Comparison of ENCODE assay signal across 9 cellular contexts in genomic region chr1:209585672-209586071, GRCh38. TPM values are rescaled to one million over a fixed set of nuclear protein-coding genes. Genes with fewer than 3 reads are reported as not detected.
DNase-seq lines count a peak whose midpoint lies in the region; ATAC-seq and TF ChIP-seq lines count a peak whose summit lies in the region.
"Had no signal": no experiment of that assay in that cellular context is flagged by ENCODE, and none has a peak within 500 bp of the region (broad histone marks: within the 10 kb centered on the region; RNA-seq: fewer than 3 reads in every experiment).

No MANE protein-coding gene starts in this region.

- H3K9me3 ChIP-seq in right atrium auricular region, result no peaks in the 10 kb centered on the region

- no peaks in the 10 kb centered on the region for H3K9me3 Mint-ChIP-seq in activated naive CD4-positive, alpha-beta T cell treated with anti-CD3 and anti-CD28 coated beads, Interleukin-2, amount 10 ng/mL, durations not matched to agents 7 days and 5 days
- H3K9me3 Mint-ChIP-seq in activated CD8-positive, alpha-beta T cell treated with anti-CD3 and anti-CD28 coated beads for 36 hours, result no peaks in the 10 kb centered on the region

- CTCF ChIA-PET in activated naive CD4-positive, alpha-beta T cell treated with anti-CD3 and anti-CD28 coated beads, Interleukin-2, amount 10 ng/mL, durations not matched to agents 7 days and 5 days (lab: Charles Lee), result interaction anchor here (0.6 to 5.5 kb wide), 9 partner anchors 8 to 162 kb away, joined by 3 to 24 read pairs (median 5); no protein-coding TSS in a partner anchor
- CTCF ChIA-PET in activated CD8-positive, alpha-beta T cell treated with anti-CD3 and anti-CD28 coated beads for 36 hours (lab: Charles Lee), result interaction anchor here (1.0 to 3.9 kb wide), 6 partner anchors 9 to 163 kb away, joined by 3 to 16 read pairs (median 6); no protein-coding TSS in a partner anchor

- peaks cover 2% of the 10 kb centered on the region for H3K4me1 Mint-ChIP-seq in activated naive CD4-positive, alpha-beta T cell treated with anti-CD3 and anti-CD28 coated beads, Interleukin-2, amount 10 ng/mL, durations not matched to agents 7 days and 5 days
- H3K4me1 Mint-ChIP-seq in activated CD8-positive, alpha-beta T cell treated with anti-CD3 and anti-CD28 coated beads for 36 hours (ENCODE audit: low read depth), result no peaks in the 10 kb centered on the region
- H3K4me1 Mint-ChIP-seq: naive B cell had no signal

- peak; percentile 40 for DNase-seq in activated naive CD4-positive, alpha-beta T cell treated with anti-CD3 and anti-CD28 coated beads, Interleukin-2, amount 10 ng/mL, durations not matched to agents 7 days and 5 days
- DNase-seq in activated naive CD4-positive, alpha-beta T cell treated with Interleukin-2 at 50 U/mL for 16 hours, result no peak
- DNase-seq in activated CD8-positive, alpha-beta T cell treated with anti-CD3 and anti-CD28 coated beads for 36 hours, result peak; percentile 17
- DNase-seq in right atrium auricular region (ENCODE audit: low spot score) (peak; percentile 61), sciatic nerve (ENCODE audit: low spot score) (no peak), SW 1271 (lab: John Stamatoyannopoulos, UW) (no peak)
- DNase-seq in activated CD4-positive, alpha-beta T cell treated with anti-CD3 and anti-CD28 coated beads, Interleukin-2, amount 50 U/mL, for 1 hour, result no peak
- DNase-seq: naive B cell had no signal

- intact Hi-C loops in activated CD8-positive, alpha-beta T cell treated with anti-CD3 and anti-CD28 coated beads for 36 hours (cut with micrococcal nuclease), result no loop called here
- intact Hi-C loops in sciatic nerve (cut with DNase I), result no loop called here

- no peak for TF ChIP-seq CTCF in activated CD8-positive, alpha-beta T cell treated with anti-CD3 and anti-CD28 coated beads for 36 hours (IDR thresholded peaks at IDR 0.05)
- peak in 1 of 2 donors; percentile 45 for TF ChIP-seq CTCF in right atrium auricular region (IDR thresholded peaks at IDR 0.05)

- H3K27me3 ChIP-seq in right atrium auricular region, result no peaks in the 10 kb centered on the region

- no peaks in the 10 kb centered on the region for H3K36me3 ChIP-seq in right atrium auricular region

- H3K4me1 ChIP-seq in right atrium auricular region, result peaks cover 0 to 12% of the 10 kb centered on the region in 2 donors

- H3K4me3 ChIP-seq in right atrium auricular region, result no peak overlapping the region

- ATAC-seq in activated CD8-positive, alpha-beta T cell treated with anti-CD3 and anti-CD28 coated beads for 36 hours, result peak; percentile 39
- ATAC-seq in sciatic nerve, result peak; percentile 59
- no peak for ATAC-seq in GM18511 (IDR thresholded peaks at IDR 0.05; ENCODE audit: unreplicated experiment)

- H3K36me3 Mint-ChIP-seq in activated naive CD4-positive, alpha-beta T cell treated with anti-CD3 and anti-CD28 coated beads, Interleukin-2, amount 10 ng/mL, durations not matched to agents 7 days and 5 days, result no peaks in the 10 kb centered on the region
- no peaks in the 10 kb centered on the region for H3K36me3 Mint-ChIP-seq in activated CD8-positive, alpha-beta T cell treated with anti-CD3 and anti-CD28 coated beads for 36 hours (ENCODE audit: low read depth)
- H3K36me3 Mint-ChIP-seq: naive B cell had no signal

- H3K27ac Mint-ChIP-seq in activated naive CD4-positive, alpha-beta T cell treated with anti-CD3 and anti-CD28 coated beads, Interleukin-2, amount 10 ng/mL, durations not matched to agents 7 days and 5 days, result no peak overlapping the region
- no peak overlapping the region for H3K27ac Mint-ChIP-seq in activated CD8-positive, alpha-beta T cell treated with anti-CD3 and anti-CD28 coated beads for 36 hours
- H3K27ac Mint-ChIP-seq: naive B cell had no signal

- no peak overlapping the region for H3K4me3 Mint-ChIP-seq in activated naive CD4-positive, alpha-beta T cell treated with anti-CD3 and anti-CD28 coated beads, Interleukin-2, amount 10 ng/mL, durations not matched to agents 7 days and 5 days
- no peak overlapping the region for H3K4me3 Mint-ChIP-seq in activated CD8-positive, alpha-beta T cell treated with anti-CD3 and anti-CD28 coated beads for 36 hours
- H3K4me3 Mint-ChIP-seq: naive B cell had no signal

- H3K27me3 Mint-ChIP-seq in activated naive CD4-positive, alpha-beta T cell treated with anti-CD3 and anti-CD28 coated beads, Interleukin-2, amount 10 ng/mL, durations not matched to agents 7 days and 5 days, result peaks cover 16% of the 10 kb centered on the region
- H3K27me3 Mint-ChIP-seq in activated CD8-positive, alpha-beta T cell treated with anti-CD3 and anti-CD28 coated beads for 36 hours, result peaks cover 7% of the 10 kb centered on the region

- POLR2A ChIA-PET in activated CD8-positive, alpha-beta T cell treated with anti-CD3 and anti-CD28 coated beads for 36 hours (lab: Charles Lee), result no interaction called here

- no peak overlapping the region for H3K27ac ChIP-seq in right atrium auricular region

RNA-seq across cellular contexts. Expression of gene CAMK1G, which starts 2.2 kb away (rescaled TPM):
- total RNA-seq in activated CD8-positive, alpha-beta T cell treated with anti-CD3 and anti-CD28 coated beads for 36 hours, result not detected
- total RNA-seq in right atrium auricular region, result under 1 TPM in 1 of 2 donors, not detected in 1; 0.28 TPM
- 0.18 TPM for total RNA-seq in sciatic nerve

Comparison
In these comparisons a context has a peak if more than half of its experiments do, and no peak if none do; other contexts are left out.
1. DNase-seq: peak in activated naive CD4-positive, alpha-beta T cell treated with anti-CD3 and anti-CD28 coated beads, Interleukin-2, amount 10 ng/mL, durations not matched to agents 7 days and 5 days (single experiment), activated CD8-positive, alpha-beta T cell treated with anti-CD3 and anti-CD28 coated beads for 36 hours (single experiment) and right atrium auricular region (single experiment); none in activated naive CD4-positive, alpha-beta T cell treated with Interleukin-2 at 50 U/mL for 16 hours (single experiment), sciatic nerve (single experiment), SW 1271 (0 of 2) and activated CD4-positive, alpha-beta T cell treated with anti-CD3 and anti-CD28 coated beads, Interleukin-2, amount 50 U/mL, for 1 hour (single experiment).